Comparison of ENCODE assay signal across 9 cellular contexts in the genomic region with DNA sequence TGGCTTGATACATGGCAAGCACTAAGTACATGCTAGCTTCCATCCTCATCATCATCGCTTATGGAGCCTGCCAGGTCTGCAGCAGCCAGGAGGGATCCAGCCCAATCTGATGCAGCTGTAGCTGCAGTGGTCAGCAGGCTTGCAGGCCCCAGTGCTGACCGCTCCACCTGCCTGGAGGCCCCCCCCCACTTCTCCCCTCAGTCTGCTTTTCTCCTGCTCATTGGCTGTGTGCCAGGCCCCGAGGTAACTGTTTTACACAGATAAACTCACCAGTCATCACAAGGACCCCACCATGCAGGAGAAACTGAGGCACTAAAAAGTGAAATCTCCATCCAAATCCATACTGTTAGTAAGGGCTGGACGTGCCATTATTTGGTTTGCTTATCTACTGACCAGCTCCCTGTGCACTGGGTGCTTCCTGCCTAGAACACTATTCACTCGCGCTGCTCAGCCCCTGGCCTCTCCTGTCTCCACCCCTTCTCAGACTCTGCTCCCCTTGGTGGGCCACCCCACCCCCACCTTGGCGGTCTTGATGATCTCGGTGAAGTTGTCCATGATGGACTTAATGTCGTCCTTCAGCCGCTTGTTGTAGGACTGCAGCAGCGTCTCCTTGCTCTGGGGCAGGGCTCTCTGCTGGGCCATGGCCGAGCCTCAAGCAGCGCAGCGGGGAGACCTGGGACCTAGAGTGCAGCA. TPM values are rescaled to one million over a fixed set of nuclear protein-coding genes. Genes with fewer than 3 reads are reported as not detected.
A peak's percentile ranks its signal among the peaks of the same experiment; 100 is the strongest.
DNase-seq lines count a peak whose midpoint lies in the region; TF ChIP-seq lines count a peak whose summit lies in the region.
"Had no signal": no experiment of that assay in that cellular context is flagged by ENCODE, and none has a peak within 500 bp of the region (broad histone marks: within the 10 kb centered on the region; RNA-seq: fewer than 3 reads in every experiment).

No MANE protein-coding gene starts in this region.

- H3K23ac ChIP-seq in trophoblast cell (ENCODE audit: low read length): no peak overlapping the region

- H3K14ac ChIP-seq in trophoblast cell (ENCODE audit: low read length): no peak overlapping the region

- peaks cover 22% of the 10 kb centered on the region for H3K4me1 Mint-ChIP-seq in endothelial cell (ENCODE audit: unreplicated experiment)

- no peak overlapping the region for H3K27ac ChIP-seq in DOHH2 (ENCODE audit: low read depth, low read length)
- no peak overlapping the region for H3K27ac ChIP-seq in OCI-LY7 (ENCODE audit: low read depth, low read length, poor library complexity, severe bottlenecking)
- H3K27ac ChIP-seq in trophoblast cell (ENCODE audit: low read depth, low read length): no peak overlapping the region

- peaks cover 57% of the 10 kb centered on the region for H3K79me2 ChIP-seq in DOHH2 (ENCODE audit: control insufficient read depth, low read length)
- H3K79me2 ChIP-seq in OCI-LY7 (ENCODE audit: insufficient read depth, low read depth, low read length): peaks cover 50% of the 10 kb centered on the region
- H3K79me2 ChIP-seq in trophoblast cell (ENCODE audit: control insufficient read depth, insufficient read depth, low read length, poor library complexity): peaks cover 13% of the 10 kb centered on the region

- peaks cover 86% of the 10 kb centered on the region for H3K36me3 ChIP-seq in DOHH2 (ENCODE audit: control insufficient read depth, low read length)
- H3K36me3 ChIP-seq in OCI-LY7 (ENCODE audit: insufficient read depth, low read length): peaks cover 84% of the 10 kb centered on the region
- peaks cover 68 to 75% of the 10 kb centered on the region in 2 experiments for H3K36me3 ChIP-seq in trophoblast cell (ENCODE audit: control insufficient read depth in 1 of 2, insufficient read depth in 2 of 2, low read length in 2 of 2)

- POLR2A ChIA-PET in OCI-LY7 (lab: Charles Lee): no interaction called here

- H3K4me1 ChIP-seq in DOHH2 (ENCODE audit: control insufficient read depth, low read length) (peaks cover 36% of the 10 kb centered on the region), OCI-LY7 (ENCODE audit: insufficient read depth, low read length, poor library complexity, severe bottlenecking) (peaks cover 35% of the 10 kb centered on the region), trophoblast cell (ENCODE audit: control insufficient read depth in 1 of 2, insufficient read depth in 2 of 2, low read length in 2 of 2) (peaks cover 4 to 10% of the 10 kb centered on the region in 2 experiments)

- WGBS in trophoblast cell (ENCODE audit: extremely low coverage, insufficient coverage, insufficient read length): no CpG with 5 or more reads among the region's 14 CpGs

- H2AFZ ChIP-seq in OCI-LY7 (ENCODE audit: low read length): no peak overlapping the region
- no peak overlapping the region for H2AFZ ChIP-seq in trophoblast cell (ENCODE audit: insufficient read depth, low read length, poor library complexity)

- peaks cover 12% of the 10 kb centered on the region for H3K79me1 ChIP-seq in trophoblast cell (ENCODE audit: low read length)

- H2BK120ac ChIP-seq in trophoblast cell (ENCODE audit: insufficient read depth, low read length, poor library complexity): no peak overlapping the region

- peaks cover 31% of the 10 kb centered on the region for H3K36me3 Mint-ChIP-seq in endothelial cell (ENCODE audit: low read depth, unreplicated experiment)

- H3K9me3 Mint-ChIP-seq in endothelial cell (ENCODE audit: unreplicated experiment): no peaks in the 10 kb centered on the region

- H3K18ac ChIP-seq in trophoblast cell (ENCODE audit: low read length): peak overlapping the region; percentile 20

- DNase-seq in OCI-LY7 (ENCODE audit: low spot score) (no peak), endothelial cell (ENCODE audit: low spot score) (no peak), trophoblast cell (no peak), DMS153 (lab: John Stamatoyannopoulos, UW) (no peak), ureter (ENCODE audit: low spot score) (no peak)
- DNase-seq in stimulated activated CD4-positive, alpha-beta T cell treated with anti-CD3 and anti-CD28 coated beads, Interleukin-4, amount 100 ng/mL, for 4 hours: no peak
- no peak for DNase-seq in stimulated activated CD4-positive, alpha-beta T cell treated with anti-CD3 and anti-CD28 coated beads, Interleukin-1b, Interleukin-23, amount 100 ng/mL, for 48 hours
- DNase-seq: NCI-H1105 treated with DMSO at 0.1 percent for 48 hours had no signal

- H4K8ac ChIP-seq in trophoblast cell (ENCODE audit: low read depth, low read length): no peak overlapping the region

- H2BK12ac ChIP-seq in trophoblast cell (ENCODE audit: low read length): no peak overlapping the region

- H3F3A ChIP-seq in DOHH2 (ENCODE audit: control insufficient read depth, insufficient read depth): peaks cover 28% of the 10 kb centered on the region

- H4K20me1 ChIP-seq in DOHH2 (ENCODE audit: control insufficient read depth, insufficient read depth, low read depth, low read length) (peaks cover 16% of the 10 kb centered on the region; the same call in 1 of the 2 replicates), OCI-LY7 (ENCODE audit: insufficient read depth, low read length) (peaks cover 17% of the 10 kb centered on the region)

- H3K27me3 Mint-ChIP-seq in endothelial cell (ENCODE audit: unreplicated experiment): peaks cover 15% of the 10 kb centered on the region

- H3K4me3 Mint-ChIP-seq in endothelial cell (ENCODE audit: unreplicated experiment): peak overlapping the region; percentile 96

- H4K91ac ChIP-seq in trophoblast cell (ENCODE audit: low read depth, low read length): no peak overlapping the region

- no peak overlapping the region for H4K12ac ChIP-seq in trophoblast cell (ENCODE audit: low read depth, low read length)

- BruUV-seq in OCI-LY7 (replicated peaks; lab: Mats Ljungman, UMichigan): no TSS peak

- no peak overlapping the region for H2AK5ac ChIP-seq in trophoblast cell (ENCODE audit: low read length)

- no peak overlapping the region for H3K4ac ChIP-seq in trophoblast cell (ENCODE audit: low read depth, low read length)

- CTCF ChIA-PET in OCI-LY7 (lab: Charles Lee; ENCODE audit: unreplicated experiment): no interaction called here

- TF ChIP-seq CTCF in DOHH2 (IDR thresholded peaks at IDR 0.05; ENCODE audit: low read depth, low read length, poor library complexity, severe bottlenecking) (no peak), OCI-LY7 (conservative IDR thresholded peaks at IDR 0.05; ENCODE audit: low read length) (no peak), endothelial cell (IDR thresholded peaks at IDR 0.05; ENCODE audit: unreplicated experiment) (no peak)

- peak overlapping the region; percentile 98 for H3K4me2 ChIP-seq in DOHH2 (ENCODE audit: low read length)
- peak overlapping the region; percentile 93 for H3K4me2 ChIP-seq in OCI-LY7 (ENCODE audit: low read length)
- H3K4me2 ChIP-seq in trophoblast cell (ENCODE audit: low read length): peak overlapping the region; percentile 79

- intact Hi-C loops in OCI-LY7 (cut with micrococcal nuclease; ENCODE audit: unreplicated experiment): loop anchor here (5.0 kb wide), 1 partner anchor 71 kb away; a partner anchor contains a TSS

- H2BK5ac ChIP-seq in trophoblast cell (ENCODE audit: low read depth, low read length, poor library complexity): no peak overlapping the region

- no peak overlapping the region for H3K27ac Mint-ChIP-seq in endothelial cell (ENCODE audit: unreplicated experiment)

- H3K4me3 ChIP-seq in DOHH2 (ENCODE audit: low read length) (peak overlapping the region; percentile 83), OCI-LY7 (ENCODE audit: low read depth, low read length, poor library complexity, severe bottlenecking) (peak overlapping the region; percentile 99), trophoblast cell (ENCODE audit: low read depth, low read length) (no peak overlapping the region)

- H3K9ac ChIP-seq in trophoblast cell (ENCODE audit: low read length): no peak overlapping the region

- H3K9me2 ChIP-seq in DOHH2 (replicated peaks; ENCODE audit: control insufficient read depth, low read length) (no peaks in the 10 kb centered on the region), OCI-LY7 (ENCODE audit: insufficient read depth, low read length) (no peaks in the 10 kb centered on the region)

- H3K9me3 ChIP-seq in DOHH2 (ENCODE audit: control insufficient read depth, insufficient read depth, low read length) (no peaks in the 10 kb centered on the region), OCI-LY7 (ENCODE audit: low read length) (no peaks in the 10 kb centered on the region), trophoblast cell (ENCODE audit: insufficient read depth, low read depth, low read length) (peaks cover 1% of the 10 kb centered on the region)

- no peaks in the 10 kb centered on the region for H3K27me3 ChIP-seq in DOHH2 (ENCODE audit: control insufficient read depth, low read length)
- H3K27me3 ChIP-seq in trophoblast cell (ENCODE audit: insufficient read depth, low read length): no peaks in the 10 kb centered on the region

RNA-seq across cellular contexts. Expression of a gene that starts 1.8 kb away (rescaled TPM):
- total RNA-seq in OCI-LY7 (2014; rRNA removed; shearing (Covaris generic)): 39.6 and 62.1 TPM in 2 replicates
- 48.7 and 52.0 TPM in 2 replicates for total RNA-seq in OCI-LY7 (2022)
- total RNA-seq in endothelial cell (ENCODE audit: unreplicated experiment): 32.9 TPM
- 23.4 and 23.5 TPM in 2 replicates for polyA plus RNA-seq in trophoblast cell (2013)
- total RNA-seq in ureter: 31.2 TPM

RNA-seq across cellular contexts. Expression of a gene that starts 1.9 kb away (rescaled TPM):
- total RNA-seq in OCI-LY7 (2014; rRNA removed; shearing (Covaris generic)): 2,961 and 2,981 TPM in 2 replicates
- 2,867 and 2,915 TPM in 2 replicates for total RNA-seq in OCI-LY7 (2022)
- total RNA-seq in endothelial cell (ENCODE audit: unreplicated experiment): 2,006 TPM
- polyA plus RNA-seq in trophoblast cell (2013): 1,644 and 1,714 TPM in 2 replicates
- total RNA-seq in ureter: 2,501 TPM

RNA-seq across cellular contexts. Expression of a gene that starts 10.1 kb away (rescaled TPM):
- total RNA-seq in OCI-LY7 (2014; rRNA removed; shearing (Covaris generic)): 22.9 and 34.6 TPM in 2 replicates
- total RNA-seq in OCI-LY7 (2022): 34.2 and 38.9 TPM in 2 replicates
- 36.2 TPM for total RNA-seq in endothelial cell (ENCODE audit: unreplicated experiment)
- 21.3 and 22.9 TPM in 2 replicates for polyA plus RNA-seq in trophoblast cell (2013)
- total RNA-seq in ureter: 42.2 TPM

RNA-seq across cellular contexts. Expression of a gene that starts 10.2 kb away (rescaled TPM):
- total RNA-seq in OCI-LY7 (2014; rRNA removed; shearing (Covaris generic)): 19.2 and 33.9 TPM in 2 replicates
- total RNA-seq in OCI-LY7 (2022): 21.0 and 27.8 TPM in 2 replicates
- 21.7 TPM for total RNA-seq in endothelial cell (ENCODE audit: unreplicated experiment)
- 10.1 and 10.4 TPM in 2 replicates for polyA plus RNA-seq in trophoblast cell (2013)
- total RNA-seq in ureter: 19.6 TPM

RNA-seq across cellular contexts. Expression of a gene that starts 10.2 kb away (rescaled TPM):
- 19.0 and 32.5 TPM in 2 replicates for total RNA-seq in OCI-LY7 (2014; rRNA removed; shearing (Covaris generic))
- total RNA-seq in OCI-LY7 (2022) (13.2 and 19.7 TPM in 2 replicates), endothelial cell (ENCODE audit: unreplicated experiment) (11.9 TPM), ureter (26.0 TPM)
- polyA plus RNA-seq in trophoblast cell (2013): 26.2 and 28.9 TPM in 2 replicates
